In genomic region chr14:58428011-58428807, GRCh38 we compare ENCODE assay signal across 8 cellular contexts. TPM values are rescaled to one million over a fixed set of nuclear protein-coding genes. Genes with fewer than 3 reads are reported as not detected.
A peak's percentile ranks its signal among the peaks of the same experiment; 100 is the strongest.
DNase-seq lines count a peak whose midpoint lies in the region; ATAC-seq and TF ChIP-seq lines count a peak whose summit lies in the region.

No MANE protein-coding gene starts in this region.

- peak; percentile 51 for ATAC-seq in PC-3
- no peak for ATAC-seq in GM18505 (IDR thresholded peaks at IDR 0.05; ENCODE audit: unreplicated experiment)
- ATAC-seq in HG03354 (IDR thresholded peaks at IDR 0.05; ENCODE audit: poor library complexity, severe bottlenecking, unreplicated experiment): no peak

- peaks cover 60% of the 10 kb centered on the region for H3K79me2 ChIP-seq in PC-3 (ENCODE audit: low read length)

- TSS peak; percentile 80 for BruUV-seq in PC-3 (replicated peaks; lab: Mats Ljungman, UMichigan)

- CTCF ChIA-PET in PC-3 (lab: Charles Lee): no interaction called here

- no peak for TF ChIP-seq POLR2A in GM18505 (IDR thresholded peaks at IDR 0.05; ENCODE audit: borderline replicate concordance, extremely low read depth, insufficient read depth, insufficient read length)

- no peak for TF ChIP-seq CTCF in PC-3 (conservative IDR thresholded peaks at IDR 0.05; ENCODE audit: low read depth, low read length)

- DNase-seq in DMS79 (lab: John Stamatoyannopoulos, UW) (peak; percentile 33), HuH-7 (ENCODE audit: low spot score) (peak; percentile 23), PC-3 (peak; percentile 80), cerebellar cortex (ENCODE audit: low spot score) (peak; percentile 66), left kidney (ENCODE audit: low read depth, low spot score) (peak; percentile 68), stromal cell of bone marrow (ENCODE audit: low read depth) (peak; percentile 23)

- peak overlapping the region; percentile 77 for H3K27ac ChIP-seq in PC-3 (ENCODE audit: low read length)

- no peaks in the 10 kb centered on the region for H4K20me1 ChIP-seq in PC-3 (ENCODE audit: low read length)

- H3K4me3 ChIP-seq in PC-3 (ENCODE audit: low read length): peak overlapping the region; percentile 70

- peak overlapping the region; percentile 79 for H3K4me2 ChIP-seq in PC-3 (ENCODE audit: low read length)

- POLR2A ChIA-PET in PC-3 (lab: Charles Lee; ENCODE audit: unreplicated experiment): interaction anchor here (0.6 kb wide), 2 partner anchors 173 to 193 kb away, joined by 3 read pairs; no protein-coding TSS in a partner anchor

- H2AFZ ChIP-seq in PC-3 (ENCODE audit: low read length): peak overlapping the region; percentile 96

- peak overlapping the region; percentile 88 for H3K9ac ChIP-seq in PC-3 (ENCODE audit: low read length)

- peaks cover 22% of the 10 kb centered on the region for H3K4me1 ChIP-seq in PC-3 (ENCODE audit: insufficient read depth, low read length)

- H3K9me3 ChIP-seq in PC-3 (ENCODE audit: low read length): no peaks in the 10 kb centered on the region

- peaks cover 10% of the 10 kb centered on the region for H3F3A ChIP-seq in PC-3 (ENCODE audit: low read length, unreplicated experiment)

- no peaks in the 10 kb centered on the region for H3K27me3 ChIP-seq in PC-3 (ENCODE audit: low read length)

- intact Hi-C loops in PC-3 (cut with micrococcal nuclease): loop anchor here (1.0 kb wide), 1 partner anchor 39 kb away; no protein-coding TSS in a partner anchor

- H3K36me3 ChIP-seq in PC-3 (ENCODE audit: low read depth, low read length): peaks cover 15% of the 10 kb centered on the region

- H3K9me2 ChIP-seq in PC-3 (replicated peaks; ENCODE audit: low read length): no peaks in the 10 kb centered on the region

RNA-seq across cellular contexts. Expression of gene KIAA0586, which starts 0.7 kb away (rescaled TPM):
- 50.3 and 50.8 TPM in 2 replicates for total RNA-seq in PC-3 (2014; rRNA removed)

RNA-seq across cellular contexts. Expression of gene TIMM9, which starts 0.9 kb away (rescaled TPM):
- total RNA-seq in PC-3 (2014; rRNA removed): 105 and 155 TPM in 2 replicates

RNA-seq across cellular contexts. Expression of gene TOMM20L, which starts 32.5 kb away (rescaled TPM):
- not detected in 2 replicates for total RNA-seq in PC-3 (2014; rRNA removed)

Comparison
In these comparisons a context has a peak if more than half of its experiments do, and no peak if none do; other contexts are left out.
1. DNase-seq: peak in every context shown above with its lines; median percentile 80 in PC-3; 68 in left kidney; 66 in cerebellar cortex; 33 in DMS79; 23 in HuH-7; 23 in stromal cell of bone marrow.